Comparison of ENCODE assay signal across 1 cellular context in the genomic region with DNA sequence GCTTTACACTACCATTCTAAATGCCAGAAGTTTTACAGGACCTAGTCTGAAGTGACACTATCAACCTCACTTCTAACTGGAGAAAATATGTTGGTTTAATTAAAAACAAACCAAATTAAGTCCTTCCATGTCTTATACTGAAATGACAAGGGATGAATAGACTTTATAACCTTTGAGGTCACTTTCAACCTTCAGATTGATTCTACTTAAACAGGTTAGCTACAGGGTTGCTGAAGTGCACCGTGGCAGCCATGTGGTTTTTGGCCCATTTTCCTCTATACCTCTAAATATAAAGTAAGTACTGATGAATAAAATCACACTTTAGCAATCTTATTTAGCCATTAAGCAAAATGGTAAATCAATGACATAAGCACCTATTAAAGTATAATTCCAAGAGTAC.
A peak's percentile ranks its signal among the peaks of the same experiment; 100 is the strongest.
TF ChIP-seq lines count a peak whose summit lies in the region.

No MANE protein-coding gene starts in this region.

TF ChIP-seq in HepG2, 621 proteins besides CTCF, POLR2A, EP300 and RAD21 (continued from another document):
- TF ChIP-seq, protein P1, sequence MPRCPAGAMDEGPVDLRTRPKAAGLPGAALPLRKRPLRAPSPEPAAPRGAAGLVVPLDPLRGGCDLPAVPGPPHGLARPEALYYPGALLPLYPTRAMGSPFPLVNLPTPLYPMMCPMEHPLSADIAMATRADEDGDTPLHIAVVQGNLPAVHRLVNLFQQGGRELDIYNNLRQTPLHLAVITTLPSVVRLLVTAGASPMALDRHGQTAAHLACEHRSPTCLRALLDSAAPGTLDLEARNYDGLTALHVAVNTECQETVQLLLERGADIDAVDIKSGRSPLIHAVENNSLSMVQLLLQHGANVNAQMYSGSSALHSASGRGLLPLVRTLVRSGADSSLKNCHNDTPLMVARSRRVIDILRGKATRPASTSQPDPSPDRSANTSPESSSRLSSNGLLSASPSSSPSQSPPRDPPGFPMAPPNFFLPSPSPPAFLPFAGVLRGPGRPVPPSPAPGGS (CRISPR knock-in tag; IDR thresholded peaks at IDR 0.05): no peak
- TF ChIP-seq POLR2G (IDR thresholded peaks at IDR 0.05; ENCODE audit: low read depth, low read length) (peak; percentile 7; the same call in 1 of the 2 replicates), CC2D1A (CRISPR knock-in tag; IDR thresholded peaks at IDR 0.05) (no peak), SALL2 (CRISPR knock-in tag; IDR thresholded peaks at IDR 0.05) (no peak), ZNF484 (CRISPR knock-in tag; IDR thresholded peaks at IDR 0.05; ENCODE audit: borderline replicate concordance, low read depth) (no peak), MTF1 (CRISPR knock-in tag; IDR thresholded peaks at IDR 0.05) (no peak), KMT2B (CRISPR knock-in tag; IDR thresholded peaks at IDR 0.05) (0 out of 2 replicates have a peak, but pooled peaks have one; percentile 7), RBFOX2 (IDR thresholded peaks at IDR 0.05; ENCODE audit: low read depth, low read length) (peak; percentile 86), RBM22 (optimal IDR thresholded peaks at IDR 0.05; ENCODE audit: low read length) (peak; percentile 8), RFX5 (IDR thresholded peaks at IDR 0.05; ENCODE audit: low read depth, low read length) (no peak), ZMAT3 (CRISPR knock-in tag; conservative IDR thresholded peaks at IDR 0.05) (no peak), REPIN1 (CRISPR knock-in tag; IDR thresholded peaks at IDR 0.05; ENCODE audit: borderline replicate concordance, low read depth) (no peak), SAFB2 (CRISPR knock-in tag; IDR thresholded peaks at IDR 0.05; ENCODE audit: borderline replicate concordance, low read depth) (no peak), RXRA (CRISPR knock-in tag; IDR thresholded peaks at IDR 0.05) (no peak), AGO2 (optimal IDR thresholded peaks at IDR 0.05; ENCODE audit: low read depth, low read length) (peak; percentile 62), SOX5 (CRISPR knock-in tag; IDR thresholded peaks at IDR 0.05; ENCODE audit: borderline replicate concordance) (no peak), HNRNPL (IDR thresholded peaks at IDR 0.05; ENCODE audit: low read depth, low read length) (peak; percentile 83; the same call in 1 of the 2 replicates), ZBTB8A (CRISPR knock-in tag; IDR thresholded peaks at IDR 0.05; ENCODE audit: borderline replicate concordance, low read depth) (no peak), FOXK1 (CRISPR knock-in tag; IDR thresholded peaks at IDR 0.05; ENCODE audit: borderline replicate concordance, low read depth) (no peak), NFE2L1 (CRISPR knock-in tag; IDR thresholded peaks at IDR 0.05; ENCODE audit: borderline replicate concordance) (no peak), ZNF337 (CRISPR knock-in tag; IDR thresholded peaks at IDR 0.05; ENCODE audit: borderline replicate concordance, low read depth) (0 out of 2 replicates have a peak, but pooled peaks have one; percentile 26), ZNF563 (CRISPR knock-in tag; IDR thresholded peaks at IDR 0.05) (no peak), SNAPC2 (CRISPR knock-in tag; IDR thresholded peaks at IDR 0.05) (0 out of 2 replicates have a peak, but pooled peaks have one; percentile 22), SIN3B (IDR thresholded peaks at IDR 0.05; ENCODE audit: low read length) (no peak), ZNF558 (CRISPR knock-in tag; IDR thresholded peaks at IDR 0.05; ENCODE audit: borderline replicate concordance) (peak; percentile 16; the same call in 1 of the 2 replicates), PHF5A (CRISPR knock-in tag; IDR thresholded peaks at IDR 0.05; ENCODE audit: low read depth, unreplicated experiment) (peak; percentile 72)
- TF ChIP-seq, protein P2, sequence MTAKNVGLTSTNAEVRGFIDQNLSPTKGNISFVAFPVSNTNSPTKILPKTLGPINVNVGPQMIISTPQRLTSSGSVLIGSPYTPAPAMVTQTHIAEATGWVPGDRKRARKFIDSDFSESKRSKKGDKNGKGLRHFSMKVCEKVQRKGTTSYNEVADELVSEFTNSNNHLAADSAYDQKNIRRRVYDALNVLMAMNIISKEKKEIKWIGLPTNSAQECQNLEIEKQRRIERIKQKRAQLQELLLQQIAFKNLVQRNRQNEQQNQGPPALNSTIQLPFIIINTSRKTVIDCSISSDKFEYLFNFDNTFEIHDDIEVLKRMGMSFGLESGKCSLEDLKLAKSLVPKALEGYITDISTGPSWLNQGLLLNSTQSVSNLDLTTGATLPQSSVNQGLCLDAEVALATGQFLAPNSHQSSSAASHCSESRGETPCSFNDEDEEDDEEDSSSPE (CRISPR knock-in tag; IDR thresholded peaks at IDR 0.05): no peak
- TF ChIP-seq, protein P3, sequence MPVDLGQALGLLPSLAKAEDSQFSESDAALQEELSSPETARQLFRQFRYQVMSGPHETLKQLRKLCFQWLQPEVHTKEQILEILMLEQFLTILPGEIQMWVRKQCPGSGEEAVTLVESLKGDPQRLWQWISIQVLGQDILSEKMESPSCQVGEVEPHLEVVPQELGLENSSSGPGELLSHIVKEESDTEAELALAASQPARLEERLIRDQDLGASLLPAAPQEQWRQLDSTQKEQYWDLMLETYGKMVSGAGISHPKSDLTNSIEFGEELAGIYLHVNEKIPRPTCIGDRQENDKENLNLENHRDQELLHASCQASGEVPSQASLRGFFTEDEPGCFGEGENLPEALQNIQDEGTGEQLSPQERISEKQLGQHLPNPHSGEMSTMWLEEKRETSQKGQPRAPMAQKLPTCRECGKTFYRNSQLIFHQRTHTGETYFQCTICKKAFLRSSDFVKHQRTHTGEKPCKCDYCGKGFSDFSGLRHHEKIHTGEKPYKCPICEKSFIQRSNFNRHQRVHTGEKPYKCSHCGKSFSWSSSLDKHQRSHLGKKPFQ (CRISPR knock-in tag; IDR thresholded peaks at IDR 0.05; ENCODE audit: insufficient replicate concordance): peak; percentile 37
- TF ChIP-seq, protein P4, sequence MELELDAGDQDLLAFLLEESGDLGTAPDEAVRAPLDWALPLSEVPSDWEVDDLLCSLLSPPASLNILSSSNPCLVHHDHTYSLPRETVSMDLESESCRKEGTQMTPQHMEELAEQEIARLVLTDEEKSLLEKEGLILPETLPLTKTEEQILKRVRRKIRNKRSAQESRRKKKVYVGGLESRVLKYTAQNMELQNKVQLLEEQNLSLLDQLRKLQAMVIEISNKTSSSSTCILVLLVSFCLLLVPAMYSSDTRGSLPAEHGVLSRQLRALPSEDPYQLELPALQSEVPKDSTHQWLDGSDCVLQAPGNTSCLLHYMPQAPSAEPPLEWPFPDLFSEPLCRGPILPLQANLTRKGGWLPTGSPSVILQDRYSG (CRISPR knock-in tag; IDR thresholded peaks at IDR 0.05): 0 out of 2 replicates have a peak, but pooled peaks have one; percentile 18
- TF ChIP-seq, protein P5, sequence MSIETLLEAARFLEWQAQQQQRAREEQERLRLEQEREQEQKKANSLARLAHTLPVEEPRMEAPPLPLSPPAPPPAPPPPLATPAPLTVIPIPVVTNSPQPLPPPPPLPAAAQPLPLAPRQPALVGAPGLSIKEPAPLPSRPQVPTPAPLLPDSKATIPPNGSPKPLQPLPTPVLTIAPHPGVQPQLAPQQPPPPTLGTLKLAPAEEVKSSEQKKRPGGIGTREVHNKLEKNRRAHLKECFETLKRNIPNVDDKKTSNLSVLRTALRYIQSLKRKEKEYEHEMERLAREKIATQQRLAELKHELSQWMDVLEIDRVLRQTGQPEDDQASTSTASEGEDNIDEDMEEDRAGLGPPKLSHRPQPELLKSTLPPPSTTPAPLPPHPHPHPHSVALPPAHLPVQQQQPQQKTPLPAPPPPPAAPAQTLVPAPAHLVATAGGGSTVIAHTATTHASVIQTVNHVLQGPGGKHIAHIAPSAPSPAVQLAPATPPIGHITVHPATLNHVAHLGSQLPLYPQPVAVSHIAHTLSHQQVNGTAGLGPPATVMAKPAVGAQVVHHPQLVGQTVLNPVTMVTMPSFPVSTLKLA (IDR thresholded peaks at IDR 0.05): no peak
- TF ChIP-seq, protein P6, sequence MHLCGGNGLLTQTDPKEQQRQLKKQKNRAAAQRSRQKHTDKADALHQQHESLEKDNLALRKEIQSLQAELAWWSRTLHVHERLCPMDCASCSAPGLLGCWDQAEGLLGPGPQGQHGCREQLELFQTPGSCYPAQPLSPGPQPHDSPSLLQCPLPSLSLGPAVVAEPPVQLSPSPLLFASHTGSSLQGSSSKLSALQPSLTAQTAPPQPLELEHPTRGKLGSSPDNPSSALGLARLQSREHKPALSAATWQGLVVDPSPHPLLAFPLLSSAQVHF (CRISPR knock-in tag; IDR thresholded peaks at IDR 0.05): no peak
- TF ChIP-seq, protein P7, sequence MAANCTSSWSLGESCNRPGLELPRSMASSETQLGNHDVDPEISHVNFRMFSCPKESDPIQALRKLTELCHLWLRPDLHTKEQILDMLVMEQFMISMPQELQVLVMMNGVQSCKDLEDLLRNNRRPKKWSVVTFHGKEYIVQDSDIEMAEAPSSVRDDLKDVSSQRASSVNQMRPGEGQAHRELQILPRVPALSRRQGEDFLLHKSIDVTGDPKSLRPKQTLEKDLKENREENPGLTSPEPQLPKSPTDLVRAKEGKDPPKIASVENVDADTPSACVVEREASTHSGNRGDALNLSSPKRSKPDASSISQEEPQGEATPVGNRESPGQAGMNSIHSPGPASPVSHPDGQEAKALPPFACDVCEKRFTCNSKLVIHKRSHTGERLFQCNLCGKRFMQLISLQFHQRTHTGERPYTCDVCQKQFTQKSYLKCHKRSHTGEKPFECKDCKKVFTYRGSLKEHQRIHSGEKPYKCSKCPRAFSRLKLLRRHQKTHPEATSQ (CRISPR knock-in tag; IDR thresholded peaks at IDR 0.05; ENCODE audit: borderline replicate concordance): 0 out of 2 replicates have a peak, but pooled peaks have one; percentile 48
